ENCODE assay signal across 8 cellular contexts in genomic region chr13:39603424-39603947, GRCh38. TPM values are rescaled to one million over a fixed set of nuclear protein-coding genes. Genes with fewer than 3 reads are reported as not detected.
DNase-seq lines count a peak whose midpoint lies in the region; ATAC-seq and TF ChIP-seq lines count a peak whose summit lies in the region.

No MANE protein-coding gene starts in this region.

- H3K4me3 ChIP-seq in IMR-90 (ENCODE audit: insufficient read depth, low read depth, low read length) (peak overlapping the region; percentile 80), iPS DF 6.9 (ENCODE audit: low read length) (peak overlapping the region; percentile 79; the same call in 1 of the 2 replicates), skin epidermis (peak overlapping the region; percentile 51 to 76 (median 62))

- H3K9me3 ChIP-seq in IMR-90 (ENCODE audit: control insufficient read depth, insufficient read depth, low read length), result no peaks in the 10 kb centered on the region
- H3K9me3 ChIP-seq in iPS DF 6.9 (ENCODE audit: control insufficient read depth, insufficient read depth, low read length), result no peaks in the 10 kb centered on the region

- peak overlapping the region; percentile 55 for H2BK20ac ChIP-seq in IMR-90 (ENCODE audit: low read depth, low read length)

- H3K9ac ChIP-seq in IMR-90 (ENCODE audit: low read depth, low read length), result peak overlapping the region; percentile 71

- CTCF ChIA-PET in IMR-90 (lab: Yijun Ruan, JAX), result interaction anchor here (0.6 to 2.3 kb wide), 3 partner anchors 8 to 553 kb away, joined by 3 to 14 read pairs (median 4); no protein-coding TSS in a partner anchor

- dilution Hi-C loops in IMR-90 (cut with HindIII; ENCODE audit: low sequenced_read_pairs, unreplicated experiment), result no loop called here

- TF ChIP-seq POLR2A in IMR-90 (IDR thresholded peaks at IDR 0.05; ENCODE audit: low read depth, low read length), result no peak

- peak overlapping the region; percentile 35; the same call in 1 of the 2 replicates for H3K18ac ChIP-seq in IMR-90 (ENCODE audit: low read depth, low read length)

- DNase-seq in ELR (ENCODE audit: low read depth), result peak; percentile 70
- peak; percentile 24 for DNase-seq in IMR-90
- no peak for DNase-seq in iPS DF 6.9 (ENCODE audit: low read depth, low spot score)
- DNase-seq in NCI-H2107 (lab: John Stamatoyannopoulos, UW), result no peak

- peak overlapping the region; percentile 24; the same call in 1 of the 2 replicates for H2AK5ac ChIP-seq in IMR-90 (ENCODE audit: low read depth, low read length)

- no TSS peak for BruUV-seq in IMR-90 (replicated peaks; lab: Mats Ljungman, UMichigan)

- intact Hi-C loops in IMR-90 (cut with micrococcal nuclease), result loop anchor here (2.0 to 5.0 kb wide), 5 partner anchors 39 to 566 kb away; partner anchors contain the start of genes NHLRC3 and PROSER1

- H3K79me1 ChIP-seq in IMR-90 (ENCODE audit: low read depth in 1 of 2, low read length in 2 of 2), result peaks cover 11 to 26% of the 10 kb centered on the region in 2 experiments

- H2BK120ac ChIP-seq in IMR-90 (ENCODE audit: low read depth, low read length), result peak overlapping the region; percentile 44; the same call in 1 of the 2 replicates

- TF ChIP-seq CTCF in IMR-90 (conservative IDR thresholded peaks at IDR 0.05; ENCODE audit: low read depth, low read length), result no peak

- peak overlapping the region; percentile 95 for H2AFZ ChIP-seq in IMR-90 (replicated peaks; ENCODE audit: low read length, poor library complexity)

- H4K8ac ChIP-seq in IMR-90 (ENCODE audit: low read depth in 2 of 2, low read length in 2 of 2), result peak overlapping the region; percentile 84 to 89

- H4K20me1 ChIP-seq in IMR-90 (ENCODE audit: insufficient read depth, low read length), result no peaks in the 10 kb centered on the region

- peak overlapping the region; percentile 70 for H3K4me2 ChIP-seq in IMR-90 (ENCODE audit: low read depth, low read length)

- H2BK15ac ChIP-seq in IMR-90 (ENCODE audit: low read depth, low read length), result peak overlapping the region; percentile 63; the same call in 1 of the 3 replicates

- H2BK5ac ChIP-seq in IMR-90 (ENCODE audit: low read depth, low read length, poor library complexity, severe bottlenecking), result peak overlapping the region; percentile 38

- H3K27me3 ChIP-seq in IMR-90 (ENCODE audit: control insufficient read depth, insufficient read depth, low read length) (no peaks in the 10 kb centered on the region; the same call in 1 of the 2 replicates), iPS DF 6.9 (ENCODE audit: control insufficient read depth, insufficient read depth, low read length) (no peaks in the 10 kb centered on the region; the same call in 1 of the 2 replicates)

- peak overlapping the region; percentile 65 for H4K91ac ChIP-seq in IMR-90 (ENCODE audit: insufficient read depth, low read depth, low read length)

- H3K4ac ChIP-seq in IMR-90 (ENCODE audit: low read depth, low read length), result peak overlapping the region; percentile 77

- peak overlapping the region; percentile 89 for H3K23ac ChIP-seq in IMR-90 (ENCODE audit: low read depth, low read length)

- peak overlapping the region; percentile 90 for H3K14ac ChIP-seq in IMR-90 (replicated peaks; ENCODE audit: low read depth, low read length)

- H4K5ac ChIP-seq in IMR-90 (ENCODE audit: low read depth, low read length), result peak overlapping the region; percentile 16; the same call in 1 of the 2 replicates

- peak overlapping the region; percentile 78 for H2AK9ac ChIP-seq in IMR-90 (replicated peaks; ENCODE audit: low read depth, low read length, poor library complexity)

- peak overlapping the region; percentile 38 for H3K27ac ChIP-seq in IMR-90 (ENCODE audit: insufficient read depth, low read length)
- H3K27ac ChIP-seq in adipose tissue (ENCODE audit: low read depth, low read length), result peak overlapping the region; percentile 29
- H3K27ac ChIP-seq in iPS DF 6.9 (ENCODE audit: low read length), result no peak overlapping the region
- peak overlapping the region; percentile 23 to 93 (median 84) for H3K27ac ChIP-seq in skin epidermis

- peak overlapping the region; percentile 94 for H3K56ac ChIP-seq in IMR-90 (ENCODE audit: extremely low read depth, insufficient read depth, low read length)

- peaks cover 6% of the 10 kb centered on the region for H3K9me1 ChIP-seq in IMR-90 (ENCODE audit: insufficient read depth, low read length)

- POLR2A ChIA-PET in IMR-90 (lab: Charles Lee; ENCODE audit: unreplicated experiment), result interaction anchor here (0.5 kb wide), 1 partner anchor 620 kb away, joined by 3 read pairs; no protein-coding TSS in a partner anchor

- WGBS in IMR-90 (ENCODE audit: extremely low coverage in 2 of 2, insufficient read length in 1 of 2), 2 experiments, result 0% methylated on average over 2 of the region's 15 CpGs; no CpG with 5 or more reads in 1 of the 2 experiments
- WGBS in adipose tissue, 3 donors, result 2 to 3% (median 2%) methylated on average over 15 of the region's 15 CpGs
- WGBS in iPS DF 6.9 (ENCODE audit: insufficient coverage, insufficient read length), result no CpG with 5 or more reads among the region's 15 CpGs

- in situ Hi-C loops in IMR-90 (cut with MboI; ENCODE audit: low sequenced_read_pairs), result loop anchor here (10.0 kb wide), 1 partner anchor 189 kb away; no protein-coding TSS in a partner anchor

- H3K36me3 ChIP-seq in IMR-90 (ENCODE audit: control insufficient read depth, insufficient read depth, low read length) (peaks cover 4% of the 10 kb centered on the region), iPS DF 6.9 (ENCODE audit: control insufficient read depth, insufficient read depth, low read length) (no peaks in the 10 kb centered on the region)

- no peak for TF ChIP-seq RAD21 in IMR-90 (IDR thresholded peaks at IDR 0.05; ENCODE audit: low read length)

- ATAC-seq in GM21447 (IDR thresholded peaks at IDR 0.05; ENCODE audit: unreplicated experiment) (peak; percentile 37), IMR-90 (ENCODE audit: low read depth) (peak; percentile 32), GM18858 (IDR thresholded peaks at IDR 0.05; ENCODE audit: unreplicated experiment) (no peak)

- peaks cover 7% of the 10 kb centered on the region for H3K4me1 ChIP-seq in IMR-90 (ENCODE audit: control insufficient read depth, insufficient read depth, low read length)
- H3K4me1 ChIP-seq in iPS DF 6.9 (ENCODE audit: control insufficient read depth, insufficient read depth, low read length), result no peaks in the 10 kb centered on the region

TF ChIP-seq in IMR-90, 13 proteins besides CTCF, POLR2A, EP300 and RAD21:
- no peak for TF ChIP-seq MAZ (IDR thresholded peaks at IDR 0.05; ENCODE audit: borderline replicate concordance, low read depth, low read length)
- TF ChIP-seq BHLHE40 (IDR thresholded peaks at IDR 0.05; ENCODE audit: low read depth, low read length), result no peak
- no peak for TF ChIP-seq FOS (IDR thresholded peaks at IDR 0.05; ENCODE audit: low read depth, low read length)
- no peak for TF ChIP-seq RCOR1 (IDR thresholded peaks at IDR 0.05; ENCODE audit: insufficient replicate concordance, low read length)
- TF ChIP-seq MXI1 (IDR thresholded peaks at IDR 0.05; ENCODE audit: borderline replicate concordance, low read depth, low read length), result no peak
- no peak for TF ChIP-seq SMC3 (IDR thresholded peaks at IDR 0.05; ENCODE audit: low read depth, low read length)
- no peak for TF ChIP-seq CHD1 (IDR thresholded peaks at IDR 0.05; ENCODE audit: low read depth, low read length)
- TF ChIP-seq, protein P1, sequence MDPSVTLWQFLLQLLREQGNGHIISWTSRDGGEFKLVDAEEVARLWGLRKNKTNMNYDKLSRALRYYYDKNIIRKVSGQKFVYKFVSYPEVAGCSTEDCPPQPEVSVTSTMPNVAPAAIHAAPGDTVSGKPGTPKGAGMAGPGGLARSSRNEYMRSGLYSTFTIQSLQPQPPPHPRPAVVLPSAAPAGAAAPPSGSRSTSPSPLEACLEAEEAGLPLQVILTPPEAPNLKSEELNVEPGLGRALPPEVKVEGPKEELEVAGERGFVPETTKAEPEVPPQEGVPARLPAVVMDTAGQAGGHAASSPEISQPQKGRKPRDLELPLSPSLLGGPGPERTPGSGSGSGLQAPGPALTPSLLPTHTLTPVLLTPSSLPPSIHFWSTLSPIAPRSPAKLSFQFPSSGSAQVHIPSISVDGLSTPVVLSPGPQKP (IDR thresholded peaks at IDR 0.05; ENCODE audit: borderline replicate concordance, low read depth, low read length), result no peak
- no peak for TF ChIP-seq MAFK (IDR thresholded peaks at IDR 0.05; ENCODE audit: low read depth, low read length)
- TF ChIP-seq NFE2L2 (IDR thresholded peaks at IDR 0.05; ENCODE audit: low read depth, low read length), result no peak
- no peak for TF ChIP-seq RFX5 (IDR thresholded peaks at IDR 0.05; ENCODE audit: low read depth, low read length)
- no peak for TF ChIP-seq CEBPB (IDR thresholded peaks at IDR 0.05; ENCODE audit: low read depth, low read length)
- TF ChIP-seq, protein P2, sequence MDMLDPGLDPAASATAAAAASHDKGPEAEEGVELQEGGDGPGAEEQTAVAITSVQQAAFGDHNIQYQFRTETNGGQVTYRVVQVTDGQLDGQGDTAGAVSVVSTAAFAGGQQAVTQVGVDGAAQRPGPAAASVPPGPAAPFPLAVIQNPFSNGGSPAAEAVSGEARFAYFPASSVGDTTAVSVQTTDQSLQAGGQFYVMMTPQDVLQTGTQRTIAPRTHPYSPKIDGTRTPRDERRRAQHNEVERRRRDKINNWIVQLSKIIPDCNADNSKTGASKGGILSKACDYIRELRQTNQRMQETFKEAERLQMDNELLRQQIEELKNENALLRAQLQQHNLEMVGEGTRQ (IDR thresholded peaks at IDR 0.05; ENCODE audit: low read depth, low read length), result no peak

RNA-seq across cellular contexts. Expression of gene LHFPL6, which starts 0.5 kb away (rescaled TPM):
- 24.7 and 25.3 TPM in 2 replicates for total RNA-seq in IMR-90 (2012; rRNA removed)
- polyA plus RNA-seq in IMR-90 (2012; rRNA removed) (35.1 and 36.1 TPM in 2 replicates), adipose tissue (100 to 1,000 TPM in 2 of 3 donors, 10 to 100 TPM in 1; 10.1 to 142 (median 110) TPM)
- 37.5 and 38.6 TPM in 2 replicates for polyA plus RNA-seq in IMR-90 (2012; cell fraction: cytosol; rRNA removed)
- polyA plus RNA-seq in IMR-90 (2012; cell fraction: nucleus; rRNA removed; ENCODE audit: low replicate concordance), result 7.4 and 12.0 TPM in 2 replicates

RNA-seq across cellular contexts. Expression of gene COG6, which starts 52.0 kb away (rescaled TPM):
- 37.5 and 46.1 TPM in 2 replicates for total RNA-seq in IMR-90 (2012; rRNA removed)
- polyA plus RNA-seq in IMR-90 (2012; rRNA removed), result 20.3 and 22.8 TPM in 2 replicates
- polyA plus RNA-seq in IMR-90 (2012; cell fraction: cytosol; rRNA removed), result 5.4 and 6.9 TPM in 2 replicates
- polyA plus RNA-seq in IMR-90 (2012; cell fraction: nucleus; rRNA removed; ENCODE audit: low replicate concordance), result 3.4 and 33.1 TPM in 2 replicates
- 10 to 100 TPM in 1 of 3 donors, 1 to 10 TPM in 2; 6.2 to 12.8 (median 8.3) TPM for polyA plus RNA-seq in adipose tissue

Comparison
In these comparisons a context has a peak if more than half of its experiments do, and no peak if none do; other contexts are left out.
1. DNase-seq: peak in ELR (single experiment) and IMR-90 (single experiment); none in iPS DF 6.9 (single experiment) and NCI-H2107 (single experiment).
2. Peak in every context shown above with its lines, with median percentiles within 50 percentile points of each other: H3K4me3 ChIP-seq.